28 cellular contexts compared by ENCODE assay signal in genomic region chr6:34218691-34219090, GRCh38.
"Had no signal": no experiment of that assay in that cellular context is flagged by ENCODE, and none has a peak within 500 bp of the region (broad histone marks: within the 10 kb centered on the region; RNA-seq: fewer than 3 reads in every experiment).

No MANE protein-coding gene starts in this region.

- H3K27me3 Mint-ChIP-seq: activated CD4-positive, alpha-beta T cell treated with anti-CD3 and anti-CD28 coated beads, Interleukin-2, amount 10 ng/mL, durations not matched to agents 7 days and 5 days; activated T-cell treated with anti-CD3 and anti-CD28 coated beads, Interleukin-2, amount 50 U/mL, for 24 hours; effector memory CD8-positive, alpha-beta T cell; naive thymus-derived CD8-positive, alpha-beta T cell had no signal

- H3K4me3 Mint-ChIP-seq: activated CD4-positive, alpha-beta memory T cell treated with anti-CD3 and anti-CD28 coated beads, Interleukin-2, amount 10 ng/mL, durations not matched to agents 7 days and 5 days; activated CD4-positive, alpha-beta T cell treated with anti-CD3 and anti-CD28 coated beads, Interleukin-2, amount 10 ng/mL, durations not matched to agents 7 days and 5 days; activated T-cell treated with anti-CD3 and anti-CD28 coated beads, Interleukin-2, amount 50 U/mL, for 24 hours; effector memory CD8-positive, alpha-beta T cell; naive thymus-derived CD8-positive, alpha-beta T cell; neural progenitor cell had no signal

- H3K4me3 ChIP-seq: gastroesophageal sphincter, neural progenitor cell, testis, transverse colon had no signal

- H3K27me3 ChIP-seq: brain microvascular endothelial cell, gastroesophageal sphincter, neural progenitor cell, testis, transverse colon had no signal

- H3K27ac Mint-ChIP-seq: activated CD4-positive, alpha-beta memory T cell treated with anti-CD3 and anti-CD28 coated beads, Interleukin-2, amount 10 ng/mL, durations not matched to agents 7 days and 5 days; activated CD4-positive, alpha-beta T cell treated with anti-CD3 and anti-CD28 coated beads, Interleukin-2, amount 10 ng/mL, durations not matched to agents 7 days and 5 days; activated T-cell treated with anti-CD3 and anti-CD28 coated beads, Interleukin-2, amount 50 U/mL, for 24 hours; neural progenitor cell had no signal

- DNase-seq: activated CD4-positive, alpha-beta memory T cell treated with anti-CD3 and anti-CD28 coated beads, Interleukin-2, amount 10 ng/mL, durations not matched to agents 7 days and 5 days; activated CD4-positive, alpha-beta T cell treated with anti-CD3 and anti-CD28 coated beads for 1 hour; activated CD4-positive, alpha-beta T cell treated with anti-CD3 and anti-CD28 coated beads, Interleukin-2, amount 10 ng/mL, durations not matched to agents 7 days and 5 days; activated CD8-positive, alpha-beta memory T cell treated with anti-CD3 and anti-CD28 coated beads, Interleukin-2, amount 50 U/mL, for 48 hours; activated gamma-delta T cell; activated naive CD4-positive, alpha-beta T cell treated with anti-CD3 and anti-CD28 coated beads, Interleukin-2, amount 50 U/mL, for 16 hours; activated T-cell treated with anti-CD3 and anti-CD28 coated beads, Interleukin-2, amount 50 U/mL, for 24 hours; amniotic stem cell; brain microvascular endothelial cell; caudate nucleus; cortex of kidney; effector memory CD8-positive, alpha-beta T cell; head of caudate nucleus; hippocampal formation; left cardiac atrium; midbrain; naive thymus-derived CD8-positive, alpha-beta T cell; occipital lobe; right cardiac atrium; stimulated activated naive CD8-positive, alpha-beta T cell treated with anti-CD3 and anti-CD28 coated beads, Interleukin-15, Interleukin-2, amounts not matched to agents 100 U/mL and 50 U/mL, for 24 hours; T-helper 9 cell; testis; transverse colon had no signal

- H3K4me2 ChIP-seq: neural progenitor cell had no signal

- H3K27ac ChIP-seq: brain microvascular endothelial cell, gastroesophageal sphincter, neural progenitor cell, testis, transverse colon had no signal

- H3K36me3 Mint-ChIP-seq: naive thymus-derived CD8-positive, alpha-beta T cell; neural progenitor cell had no signal

- H2AFZ ChIP-seq: neural progenitor cell had no signal

- H3K9me3 ChIP-seq: gastroesophageal sphincter, testis, transverse colon had no signal

- H3K9me3 Mint-ChIP-seq: activated CD4-positive, alpha-beta memory T cell treated with anti-CD3 and anti-CD28 coated beads, Interleukin-2, amount 10 ng/mL, durations not matched to agents 7 days and 5 days; activated CD4-positive, alpha-beta T cell treated with anti-CD3 and anti-CD28 coated beads, Interleukin-2, amount 10 ng/mL, durations not matched to agents 7 days and 5 days; activated T-cell treated with anti-CD3 and anti-CD28 coated beads, Interleukin-2, amount 50 U/mL, for 24 hours; effector memory CD8-positive, alpha-beta T cell; naive thymus-derived CD8-positive, alpha-beta T cell; neural progenitor cell had no signal

- FAIRE-seq: astrocyte, keratinocyte, TTC549 had no signal

- H3K36me3 ChIP-seq: brain microvascular endothelial cell, gastroesophageal sphincter, neural progenitor cell, transverse colon had no signal

- ATAC-seq: effector memory CD8-positive, alpha-beta T cell; gastroesophageal sphincter; left cardiac atrium; naive thymus-derived CD8-positive, alpha-beta T cell; right cardiac atrium; stimulated activated naive CD8-positive, alpha-beta T cell treated with anti-CD3 and anti-CD28 coated beads, Interleukin-15, Interleukin-2, amounts not matched to agents 100 U/mL and 50 U/mL, for 24 hours had no signal

- H3K9ac ChIP-seq: neural progenitor cell had no signal
